ENCODE assay signal across 9 cellular contexts in genomic region chr22:29167032-29167911, GRCh38. TPM values are rescaled to one million over a fixed set of nuclear protein-coding genes. Genes with fewer than 3 reads are reported as not detected.
DNase-seq lines count a peak whose midpoint lies in the region; ATAC-seq and TF ChIP-seq lines count a peak whose summit lies in the region.
"Had no signal": no experiment of that assay in that cellular context is flagged by ENCODE, and none has a peak within 500 bp of the region (broad histone marks: within the 10 kb centered on the region; RNA-seq: fewer than 3 reads in every experiment).

No MANE protein-coding gene starts in this region.

- no peak for TF ChIP-seq EP300 in upper lobe of left lung (IDR thresholded peaks at IDR 0.05)

- no peaks in the 10 kb centered on the region for H3K9me3 ChIP-seq in mucosa of descending colon
- H3K9me3 ChIP-seq in right cardiac atrium (ENCODE audit: control insufficient read depth, low read length): no peaks in the 10 kb centered on the region
- H3K9me3 ChIP-seq in upper lobe of left lung: no peaks in the 10 kb centered on the region
- H3K9me3 ChIP-seq: A549 had no signal

- 75% methylated on average over 22 of the region's 22 CpGs for WGBS in right cardiac atrium
- WGBS in upper lobe of left lung, 2 donors: 71% methylated on average over 18 to 22 of the region's 22 CpGs

- no peak for TF ChIP-seq POLR2A in upper lobe of left lung (IDR thresholded peaks at IDR 0.05)

- H3K4me3 ChIP-seq in mucosa of descending colon (no peak overlapping the region), right cardiac atrium (ENCODE audit: low read length) (no peak overlapping the region), upper lobe of left lung (no peak overlapping the region)
- H3K4me3 ChIP-seq: A549 had no signal

- no peaks in the 10 kb centered on the region for H3K27me3 ChIP-seq in right cardiac atrium (ENCODE audit: control insufficient read depth, insufficient read depth)
- no peaks in the 10 kb centered on the region for H3K27me3 ChIP-seq in upper lobe of left lung

- peak; percentile 11 to 49 for DNase-seq in activated CD4-positive, alpha-beta T cell treated with anti-CD3 and anti-CD28 coated beads for 24 hours (ENCODE audit: low read depth in 2 of 2)
- DNase-seq in activated CD4-positive, alpha-beta T cell treated with anti-CD3 and anti-CD28 coated beads, Interleukin-2, amount 50 U/mL, for 4 hours: no peak
- DNase-seq in SW480 (ENCODE audit: low spot score): peak; percentile 7
- DNase-seq in mucosa of descending colon: peak in 1 of 3 donors; percentile 19
- no peak for DNase-seq in right cardiac atrium
- DNase-seq in NCI-H2171 treated with DMSO at 0.1 percent for 48 hours (lab: John Stamatoyannopoulos, UW): no peak
- DNase-seq in upper lobe of left lung: no peak

- intact Hi-C loops in mucosa of descending colon (cut with DNase I, micrococcal nuclease): no loop called here
- intact Hi-C loops in right cardiac atrium (cut with DNase I): no loop called here

- H3K4me1 ChIP-seq in mucosa of descending colon (ENCODE audit: low read depth) (no peaks in the 10 kb centered on the region), right cardiac atrium (ENCODE audit: control insufficient read depth, insufficient read depth, low read length) (no peaks in the 10 kb centered on the region), upper lobe of left lung (no peaks in the 10 kb centered on the region)
- H3K4me1 ChIP-seq: A549 had no signal

- H3K27ac ChIP-seq in right cardiac atrium (ENCODE audit: low read length): no peak overlapping the region
- no peak overlapping the region for H3K27ac ChIP-seq in upper lobe of left lung
- H3K27ac ChIP-seq: A549 had no signal

- peak; percentile 59 for ATAC-seq in HG03025 (IDR thresholded peaks at IDR 0.05; ENCODE audit: low FRiP score, unreplicated experiment)
- peak; percentile 55 for ATAC-seq in mucosa of descending colon
- ATAC-seq in right cardiac atrium: no peak
- ATAC-seq in upper lobe of left lung (ENCODE audit: low FRiP score in 2 of 2): no peak
- ATAC-seq: A549 had no signal

- H3K36me3 ChIP-seq in mucosa of descending colon (ENCODE audit: low read depth): no peaks in the 10 kb centered on the region
- H3K36me3 ChIP-seq in upper lobe of left lung: no peaks in the 10 kb centered on the region

- TF ChIP-seq CTCF in mucosa of descending colon (IDR thresholded peaks at IDR 0.05): no peak
- TF ChIP-seq CTCF in upper lobe of left lung (IDR thresholded peaks at IDR 0.05): no peak

RNA-seq across cellular contexts. Expression of gene EMID1, which starts 38.4 kb away (rescaled TPM):
- total RNA-seq in mucosa of descending colon: 1 to 10 TPM; 1.6 to 4.3 (median 3.0) TPM
- total RNA-seq in right cardiac atrium: 1 to 10 TPM in 2 of 4 donors, under 1 TPM in 2; 0.74 to 1.6 (median 0.99) TPM
- polyA plus RNA-seq in right cardiac atrium: 0.95 TPM
- 10 to 100 TPM in 2 of 6 donors, 1 to 10 TPM in 4; 2.1 to 31.6 (median 8.4) TPM for total RNA-seq in upper lobe of left lung

Comparison
In these comparisons a context has a peak if more than half of its experiments do, and no peak if none do; other contexts are left out.
1. DNase-seq: peak in activated CD4-positive, alpha-beta T cell treated with anti-CD3 and anti-CD28 coated beads for 24 hours (2 of 2) and SW480 (single experiment); none in activated CD4-positive, alpha-beta T cell treated with anti-CD3 and anti-CD28 coated beads, Interleukin-2, amount 50 U/mL, for 4 hours (0 of 2), right cardiac atrium (0 of 3), NCI-H2171 treated with DMSO at 0.1 percent for 48 hours (single experiment) and upper lobe of left lung (0 of 2).
2. ATAC-seq: peak in HG03025 (single experiment) and mucosa of descending colon (single experiment); none in right cardiac atrium (0 of 2) and upper lobe of left lung (0 of 2).